In the genomic region with DNA sequence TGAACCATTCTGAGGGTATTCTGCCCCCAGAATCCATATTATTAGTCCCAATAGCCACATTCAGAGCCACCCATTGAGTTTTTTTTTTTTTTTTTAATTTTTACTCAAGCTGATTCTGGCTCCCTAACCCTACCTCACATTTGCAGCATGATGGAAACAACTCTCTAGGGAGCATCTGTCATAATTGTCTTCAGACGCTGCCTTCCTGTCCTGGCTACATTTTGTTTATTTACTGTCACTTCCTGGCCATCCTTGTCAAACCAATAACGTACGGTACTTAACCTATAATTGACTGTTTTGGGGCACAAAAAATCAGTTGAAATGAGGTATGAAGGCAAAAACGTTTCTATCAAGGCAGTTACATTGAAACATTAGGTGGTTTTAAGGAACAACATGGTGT, we compare ENCODE assay signal across 11 cellular contexts. TPM values are rescaled to one million over a fixed set of nuclear protein-coding genes. Genes with fewer than 3 reads are reported as not detected.
DNase-seq lines count a peak whose midpoint lies in the region; ATAC-seq, FAIRE-seq and TF ChIP-seq lines count a peak whose summit lies in the region.
"Had no signal": no experiment of that assay in that cellular context is flagged by ENCODE, and none has a peak within 500 bp of the region (broad histone marks: within the 10 kb centered on the region; RNA-seq: fewer than 3 reads in every experiment).

No MANE protein-coding gene starts in this region.

- H2BK5ac ChIP-seq in trophoblast cell (ENCODE audit: low read depth, low read length, poor library complexity), result no peak overlapping the region

- TF ChIP-seq CTCF in GM12878 (IDR thresholded peaks at IDR 0.05 in 2 of 3, conservative IDR thresholded peaks at IDR 0.05 in 1 of 3; ENCODE audit: control insufficient read depth in 2 of 3, extremely low read depth in 1 of 3, insufficient read depth in 1 of 3, low read depth in 3 of 3, low read length in 3 of 3), result no peak

- no peak overlapping the region for H3K4ac ChIP-seq in trophoblast cell (ENCODE audit: low read depth, low read length)

- no peak overlapping the region for H4K8ac ChIP-seq in trophoblast cell (ENCODE audit: low read depth, low read length)

- peaks cover 5% of the 10 kb centered on the region for H3K79me1 ChIP-seq in trophoblast cell (ENCODE audit: low read length)

- H4K20me1 ChIP-seq in GM12878 (ENCODE audit: control insufficient read depth, insufficient read depth), result no peaks in the 10 kb centered on the region

- SMC1A ChIA-PET in GM12878 (lab: Charles Lee; ENCODE audit: uncharacterized antibody, unreplicated experiment), result interaction anchor here (0.6 to 8.4 kb wide), 14 partner anchors 8 to 599 kb away, joined by 3 to 151 read pairs (median 20); a partner anchor contains a TSS

- no peaks in the 10 kb centered on the region for H3K27me3 ChIP-seq in GM12878 (replicated peaks in 1 of 2; ENCODE audit: control insufficient read depth in 2 of 2, insufficient read depth in 2 of 2, low read length in 1 of 2)
- H3K27me3 ChIP-seq in trophoblast cell (ENCODE audit: insufficient read depth, low read length), result no peaks in the 10 kb centered on the region

- TF ChIP-seq POLR2A in GM12878 (IDR thresholded peaks at IDR 0.05; ENCODE audit: low read depth, low read length), result no peak

- H4K91ac ChIP-seq in trophoblast cell (ENCODE audit: low read depth, low read length), result no peak overlapping the region

- H3K27ac ChIP-seq in GM12878 (ENCODE audit: control insufficient read depth, insufficient read depth), result peak overlapping the region; percentile 88; the same call in 1 of the 2 replicates
- H3K27ac ChIP-seq in trophoblast cell (ENCODE audit: low read depth, low read length), result no peak overlapping the region

- no peak for TF ChIP-seq EP300 in GM12878 (IDR thresholded peaks at IDR 0.05; ENCODE audit: borderline replicate concordance in 1 of 2, control insufficient read depth in 1 of 2, low read depth in 2 of 2, low read length in 2 of 2)

- H3K79me2 ChIP-seq in GM12878 (ENCODE audit: control insufficient read depth, insufficient read depth, low read length) (peaks cover 22% of the 10 kb centered on the region), trophoblast cell (ENCODE audit: control insufficient read depth, insufficient read depth, low read length, poor library complexity) (no peaks in the 10 kb centered on the region)

- no peak overlapping the region for H2AK5ac ChIP-seq in trophoblast cell (ENCODE audit: low read length)

- no peak overlapping the region for H2BK120ac ChIP-seq in trophoblast cell (ENCODE audit: insufficient read depth, low read length, poor library complexity)

- in situ Hi-C loops in GM12878 (cut with MboI), result loop anchor here (25.0 kb wide), 1 partner anchor 795 kb away; no protein-coding TSS in a partner anchor

- peak; percentile 22 for ATAC-seq in HG02840 (IDR thresholded peaks at IDR 0.05; ENCODE audit: low FRiP score, unreplicated experiment)
- ATAC-seq in GM12878, result peak; percentile 25
- ATAC-seq in HG02610 (IDR thresholded peaks at IDR 0.05; ENCODE audit: unreplicated experiment), result no peak

- WGBS in GM12878 (ENCODE audit: insufficient coverage, insufficient replicate concordance, low lambda C conversion rate, missing lambda C conversion rate), result 4% methylated on average over 4 of the region's 4 CpGs
- no CpG with 5 or more reads among the region's 4 CpGs for WGBS in trophoblast cell (ENCODE audit: extremely low coverage, insufficient coverage, insufficient read length)

- peaks cover 28% of the 10 kb centered on the region for H3K4me1 ChIP-seq in GM12878 (ENCODE audit: control insufficient read depth, insufficient read depth, low read length)
- peaks cover 2 to 3% of the 10 kb centered on the region in 2 experiments for H3K4me1 ChIP-seq in trophoblast cell (ENCODE audit: control insufficient read depth in 1 of 2, insufficient read depth in 2 of 2, low read length in 2 of 2)

- H3K9ac ChIP-seq in GM12878 (ENCODE audit: control insufficient read depth, insufficient read depth, low read length) (peak overlapping the region; percentile 79; the same call in 1 of the 2 replicates), trophoblast cell (ENCODE audit: low read length) (no peak overlapping the region)

- H3K4me3 ChIP-seq in GM08714 (ENCODE audit: low read length) (peak overlapping the region; percentile 72), GM12878 (peak overlapping the region; percentile 83), trophoblast cell (ENCODE audit: low read depth, low read length) (no peak overlapping the region)

- no peaks in the 10 kb centered on the region for H3K36me3 ChIP-seq in GM12878 (ENCODE audit: control insufficient read depth in 2 of 2, insufficient read depth in 2 of 2, low read length in 1 of 2)
- no peaks in the 10 kb centered on the region for H3K36me3 ChIP-seq in trophoblast cell (ENCODE audit: control insufficient read depth in 1 of 2, insufficient read depth in 2 of 2, low read length in 2 of 2)

- H4K12ac ChIP-seq in trophoblast cell (ENCODE audit: low read depth, low read length), result no peak overlapping the region

- no TSS peak for BruUV-seq in GM12878 (replicated peaks; lab: Mats Ljungman, UMichigan)

- POLR2A ChIA-PET in GM12878 (lab: Charles Lee), result interaction anchor here (0.6 to 2.3 kb wide), 4 partner anchors 11 to 600 kb away, joined by 3 to 11 read pairs (median 6); no protein-coding TSS in a partner anchor

- peak overlapping the region; percentile 16 for H2AFZ ChIP-seq in GM12878 (ENCODE audit: control insufficient read depth, low read depth, low read length)
- no peak overlapping the region for H2AFZ ChIP-seq in trophoblast cell (ENCODE audit: insufficient read depth, low read length, poor library complexity)

- H3K9me3 ChIP-seq in GM12878 (replicated peaks; ENCODE audit: control insufficient read depth, insufficient read depth, low read length), result no peaks in the 10 kb centered on the region
- H3K9me3 ChIP-seq in trophoblast cell (ENCODE audit: insufficient read depth, low read depth, low read length), result no peaks in the 10 kb centered on the region

- H3K14ac ChIP-seq in trophoblast cell (ENCODE audit: low read length), result peak overlapping the region; percentile 3

- CTCF ChIA-PET in GM12878 (lab: Yijun Ruan, JAX), result interaction anchor here (0.6 to 11.0 kb wide), 17 partner anchors 8 to 974 kb away, joined by 3 to 235 read pairs (median 25); a partner anchor contains a TSS

- RAD21 ChIA-PET in GM12878 (lab: Charles Lee; ENCODE audit: unreplicated experiment), result interaction anchor here (1.0 to 7.3 kb wide), 14 partner anchors 9 to 974 kb away, joined by 3 to 63 read pairs (median 14); a partner anchor contains a TSS

- no peak for FAIRE-seq in GM12878 (lab: Jason Lieb, UNC)

- no peak for DNase-seq in GM12878 (ENCODE audit: low read depth, low spot score)
- no peak for DNase-seq in trophoblast cell
- DNase-seq in superior temporal gyrus (ENCODE audit: extremely low spot score), result no peak
- no peak for DNase-seq in posterior cingulate gyrus
- no peak for DNase-seq in cerebellar cortex (ENCODE audit: low spot score)
- DNase-seq: activated CD4-positive, alpha-beta T cell treated with anti-CD3 and anti-CD28 coated beads for 48 hours; foreskin melanocyte; stimulated activated CD4-positive, alpha-beta T cell treated with anti-CD3 and anti-CD28 coated beads, Interleukin-15, amount 100 ng/mL, for 24 hours had no signal

- H2BK12ac ChIP-seq in trophoblast cell (ENCODE audit: low read length), result no peak overlapping the region

- no peak for TF ChIP-seq RAD21 in GM12878 (IDR thresholded peaks at IDR 0.05; ENCODE audit: insufficient read depth, low read depth, low read length)

- intact Hi-C loops in GM12878 (cut with micrococcal nuclease; ENCODE audit: unreplicated experiment), result no loop called here
- intact Hi-C loops in posterior cingulate gyrus (cut with DNase I), result loop anchor here (5.0 kb wide), 1 partner anchor 90 kb away; a partner anchor contains a TSS

- H3K18ac ChIP-seq in trophoblast cell (ENCODE audit: low read length), result no peak overlapping the region

- H3K23ac ChIP-seq in trophoblast cell (ENCODE audit: low read length), result no peak overlapping the region

- peak overlapping the region; percentile 64 for H3K4me2 ChIP-seq in GM12878 (ENCODE audit: control insufficient read depth, insufficient read depth)
- H3K4me2 ChIP-seq in trophoblast cell (ENCODE audit: low read length), result peak overlapping the region; percentile 55

RNA-seq across cellular contexts. Expression of a gene that starts 2.1 kb away (rescaled TPM):
- total RNA-seq in GM12878 (2013; cell fraction: nucleolus; rRNA removed), result 49.4 and 55.8 TPM in 2 replicates
- total RNA-seq in GM12878 (2014; rRNA removed), result 18.2 and 25.6 TPM in 2 replicates
- total RNA-seq in GM12878 (2014; rRNA removed; fragmentation: Illumina TruSeq; extraction: Trizol), result 20.5 and 22.4 TPM in 2 replicates
- total RNA-seq in GM12878 (2021), result 27.9 and 32.9 TPM in 2 replicates
- polyA plus RNA-seq in GM12878 (2011; ENCODE audit: low read depth), result 9.4 TPM
- 29.9 and 31.5 TPM in 2 replicates for polyA plus RNA-seq in GM12878 (2011; rRNA removed)
- 16.3 and 19.2 TPM in 2 replicates for polyA plus RNA-seq in GM12878 (2011; cell fraction: cytosol; rRNA removed)
- 14.7 and 16.3 TPM in 2 replicates for polyA plus RNA-seq in GM12878 (2011; cell fraction: nucleus; rRNA removed)
- polyA plus RNA-seq in GM12878 (2012), result 11.3 and 13.4 TPM in 2 replicates
- 27.8 and 32.2 TPM in 2 replicates for polyA plus RNA-seq in GM12878 (2014; fragmentation: Illumina TruSeq; extraction: Trizol)
- polyA plus RNA-seq in GM12878 (2014; fragmentation: Nextera tagmentation; extraction: Ambion mirVana), result 10 to 100 TPM; 39.8 to 62.6 TPM
- 25.7 and 27.5 TPM in 2 replicates for polyA plus RNA-seq in GM12878 (2014; rRNA removed)
- polyA plus RNA-seq in GM12878 (2016; fragmentation: Nextera tagmentation; extraction: Ambion mirVana), result 10 to 100 TPM; 37.6 to 39.5 TPM
- 23.3 and 24.7 TPM in 2 replicates for polyA minus RNA-seq in GM12878 (2011; rRNA and poly(A)+ RNA removed)
- polyA minus RNA-seq in GM12878 (2011; cell fraction: cytosol; rRNA and poly(A)+ RNA removed), result 8.7 and 9.1 TPM in 2 replicates
- 13.2 and 20.0 TPM in 2 replicates for polyA minus RNA-seq in GM12878 (2011; cell fraction: nucleus; rRNA and poly(A)+ RNA removed)
- 19.6 and 20.8 TPM in 2 replicates for polyA plus RNA-seq in trophoblast cell (2013)

RNA-seq across cellular contexts. Expression of a gene that starts 28.8 kb away (rescaled TPM):
- 107 and 113 TPM in 2 replicates for total RNA-seq in GM12878 (2013; cell fraction: nucleolus; rRNA removed)
- 29.6 and 40.7 TPM in 2 replicates for total RNA-seq in GM12878 (2014; rRNA removed)
- total RNA-seq in GM12878 (2014; rRNA removed; fragmentation: Illumina TruSeq; extraction: Trizol), result 98.4 and 103 TPM in 2 replicates
- total RNA-seq in GM12878 (2021), result 69.8 and 73.1 TPM in 2 replicates
- 25.6 TPM for polyA plus RNA-seq in GM12878 (2011; ENCODE audit: low read depth)
- 61.6 and 119 TPM in 2 replicates for polyA plus RNA-seq in GM12878 (2011; rRNA removed)
- polyA plus RNA-seq in GM12878 (2011; cell fraction: cytosol; rRNA removed), result 10.9 and 13.6 TPM in 2 replicates
- 50.4 and 53.7 TPM in 2 replicates for polyA plus RNA-seq in GM12878 (2011; cell fraction: nucleus; rRNA removed)
- polyA plus RNA-seq in GM12878 (2012), result 35.8 and 43.2 TPM in 2 replicates
- 76.1 and 89.3 TPM in 2 replicates for polyA plus RNA-seq in GM12878 (2014; fragmentation: Illumina TruSeq; extraction: Trizol)
- 10 to 100 TPM; 74.4 to 81.0 TPM for polyA plus RNA-seq in GM12878 (2014; fragmentation: Nextera tagmentation; extraction: Ambion mirVana)
- polyA plus RNA-seq in GM12878 (2014; rRNA removed), result 44.0 and 62.1 TPM in 2 replicates
- polyA plus RNA-seq in GM12878 (2016; fragmentation: Nextera tagmentation; extraction: Ambion mirVana), result 10 to 100 TPM; 80.9 to 85.7 TPM
- polyA minus RNA-seq in GM12878 (2011; rRNA and poly(A)+ RNA removed), result 25.9 and 46.3 TPM in 2 replicates
- 10.6 and 14.0 TPM in 2 replicates for polyA minus RNA-seq in GM12878 (2011; cell fraction: cytosol; rRNA and poly(A)+ RNA removed)
- 46.4 and 62.6 TPM in 2 replicates for polyA minus RNA-seq in GM12878 (2011; cell fraction: nucleus; rRNA and poly(A)+ RNA removed)
- polyA plus RNA-seq in trophoblast cell (2013), result 67.1 and 67.4 TPM in 2 replicates
